Comparison of ENCODE assay signal across 9 cellular contexts in genomic region chr1:234926574-234927311, GRCh38.
DNase-seq lines count a peak whose midpoint lies in the region; ATAC-seq lines count a peak whose summit lies in the region.
"Had no signal": no experiment of that assay in that cellular context is flagged by ENCODE, and none has a peak within 500 bp of the region (broad histone marks: within the 10 kb centered on the region; RNA-seq: fewer than 3 reads in every experiment).

No MANE protein-coding gene starts in this region.

- POLR2A ChIA-PET in activated CD4-positive, alpha-beta memory T cell treated with anti-CD3 and anti-CD28 coated beads, Interleukin-2, amount 10 ng/mL, durations not matched to agents 7 days and 5 days (lab: Charles Lee): interaction anchor here (0.7 to 3.8 kb wide), 21 partner anchors 12 to 533 kb away, joined by 3 to 38 read pairs (median 6); partner anchors contain the start of gene IRF2BP2

- CTCF ChIA-PET in activated CD4-positive, alpha-beta memory T cell treated with anti-CD3 and anti-CD28 coated beads, Interleukin-2, amount 10 ng/mL, durations not matched to agents 7 days and 5 days (lab: Charles Lee): interaction anchor here (1.2 to 2.1 kb wide), 6 partner anchors 28 to 315 kb away, joined by 3 to 9 read pairs (median 4); no protein-coding TSS in a partner anchor

- peaks cover 40% of the 10 kb centered on the region for H3K4me1 Mint-ChIP-seq in activated CD4-positive, alpha-beta memory T cell treated with anti-CD3 and anti-CD28 coated beads, Interleukin-2, amount 10 ng/mL, durations not matched to agents 7 days and 5 days

- H3K27ac Mint-ChIP-seq in activated CD4-positive, alpha-beta memory T cell treated with anti-CD3 and anti-CD28 coated beads, Interleukin-2, amount 10 ng/mL, durations not matched to agents 7 days and 5 days: peak overlapping the region; percentile 87

- ATAC-seq in HG03103 (IDR thresholded peaks at IDR 0.05; ENCODE audit: low read depth, unreplicated experiment) (peak; percentile 72), left ventricle myocardium superior (peak; percentile 22)

- DNase-seq in activated naive CD4-positive, alpha-beta T cell treated with Interleukin-2 at 50 U/mL for 16 hours: peak; percentile 52
- DNase-seq in activated naive CD4-positive, alpha-beta T cell (lab: John Stamatoyannopoulos, UW): no peak
- DNase-seq in activated CD4-positive, alpha-beta memory T cell treated with anti-CD3 and anti-CD28 coated beads, Interleukin-2, amount 10 ng/mL, durations not matched to agents 7 days and 5 days: peak; percentile 50
- DNase-seq in left ventricle myocardium superior (no peak), NCI-H526 (lab: John Stamatoyannopoulos, UW) (no peak), DMS153 (lab: John Stamatoyannopoulos, UW) (no peak)
- DNase-seq in stimulated activated CD4-positive, alpha-beta T cell treated with anti-CD3 and anti-CD28 coated beads, Interleukin-4, amount 100 ng/mL, for 4 hours: peak; percentile 21 to 28
- DNase-seq: DND-41 had no signal

- H3K9me3 Mint-ChIP-seq in activated CD4-positive, alpha-beta memory T cell treated with anti-CD3 and anti-CD28 coated beads, Interleukin-2, amount 10 ng/mL, durations not matched to agents 7 days and 5 days: peaks cover 3% of the 10 kb centered on the region

- intact Hi-C loops in left ventricle myocardium superior (cut with micrococcal nuclease): no loop called here

- H3K36me3 Mint-ChIP-seq in activated CD4-positive, alpha-beta memory T cell treated with anti-CD3 and anti-CD28 coated beads, Interleukin-2, amount 10 ng/mL, durations not matched to agents 7 days and 5 days (ENCODE audit: low read depth): no peaks in the 10 kb centered on the region

- no peaks in the 10 kb centered on the region for H3K27me3 Mint-ChIP-seq in activated CD4-positive, alpha-beta memory T cell treated with anti-CD3 and anti-CD28 coated beads, Interleukin-2, amount 10 ng/mL, durations not matched to agents 7 days and 5 days

- peak overlapping the region; percentile 53 for H3K4me3 Mint-ChIP-seq in activated CD4-positive, alpha-beta memory T cell treated with anti-CD3 and anti-CD28 coated beads, Interleukin-2, amount 10 ng/mL, durations not matched to agents 7 days and 5 days

Comparison
In these comparisons a context has a peak if more than half of its experiments do, and no peak if none do; other contexts are left out.
1. DNase-seq: peak in activated naive CD4-positive, alpha-beta T cell treated with Interleukin-2 at 50 U/mL for 16 hours (single experiment), activated CD4-positive, alpha-beta memory T cell treated with anti-CD3 and anti-CD28 coated beads, Interleukin-2, amount 10 ng/mL, durations not matched to agents 7 days and 5 days (single experiment) and stimulated activated CD4-positive, alpha-beta T cell treated with anti-CD3 and anti-CD28 coated beads, Interleukin-4, amount 100 ng/mL, for 4 hours (2 of 2); none in activated naive CD4-positive, alpha-beta T cell (0 of 4), left ventricle myocardium superior (single experiment), NCI-H526 (0 of 2) and DMS153 (single experiment).